In the genomic region with DNA sequence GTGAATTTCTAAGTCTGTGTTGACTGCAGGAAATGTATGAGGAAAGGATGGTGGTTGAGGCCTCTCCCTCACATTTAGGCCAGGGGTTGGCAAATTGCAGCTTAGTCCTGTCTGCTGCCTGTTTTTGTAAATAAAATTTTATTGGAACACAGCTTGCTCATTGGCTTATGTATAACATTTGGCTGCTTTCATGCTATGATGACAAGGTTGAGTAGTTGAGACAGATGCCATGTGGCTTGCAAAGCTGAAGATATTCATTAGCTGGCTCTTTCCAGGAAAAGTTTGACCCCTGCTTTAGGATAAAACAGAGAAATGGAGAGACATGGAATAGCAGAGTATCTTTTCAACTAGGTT, we compare ENCODE assay signal across 12 cellular contexts. TPM values are rescaled to one million over a fixed set of nuclear protein-coding genes. Genes with fewer than 3 reads are reported as not detected.
DNase-seq lines count a peak whose midpoint lies in the region; ATAC-seq and TF ChIP-seq lines count a peak whose summit lies in the region.
"Had no signal": no experiment of that assay in that cellular context is flagged by ENCODE, and none has a peak within 500 bp of the region (broad histone marks: within the 10 kb centered on the region; RNA-seq: fewer than 3 reads in every experiment).

No MANE protein-coding gene starts in this region.

- H3K36me3 ChIP-seq in adrenal gland (replicated peaks in 1 of 2) (no peaks in the 10 kb centered on the region), right atrium auricular region (no peaks in the 10 kb centered on the region), suprapubic skin (no peaks in the 10 kb centered on the region)

- no peak for TF ChIP-seq CTCF in adrenal gland (IDR thresholded peaks at IDR 0.05)
- TF ChIP-seq CTCF in right atrium auricular region (IDR thresholded peaks at IDR 0.05) = no peak
- no peak for TF ChIP-seq CTCF in suprapubic skin (IDR thresholded peaks at IDR 0.05)

- peaks cover 20% of the 10 kb centered on the region for H3K9me3 Mint-ChIP-seq in activated CD4-positive, alpha-beta T cell treated with anti-CD3 and anti-CD28 coated beads, Interleukin-2, amount 10 ng/mL, durations not matched to agents 24 days and 14 days

- intact Hi-C loops in activated CD4-positive, alpha-beta T cell treated with anti-CD3 and anti-CD28 coated beads, Interleukin-2, amount 10 ng/mL, durations not matched to agents 24 days and 14 days (cut with micrococcal nuclease) = no loop called here
- intact Hi-C loops in adrenal gland (cut with DNase I) = no loop called here

- ATAC-seq in HG03457 (IDR thresholded peaks at IDR 0.05; ENCODE audit: unreplicated experiment) (no peak), HG03025 (IDR thresholded peaks at IDR 0.05; ENCODE audit: low FRiP score, unreplicated experiment) (no peak)

- peaks cover 58% of the 10 kb centered on the region for H3K4me1 Mint-ChIP-seq in activated CD4-positive, alpha-beta T cell treated with anti-CD3 and anti-CD28 coated beads, Interleukin-2, amount 10 ng/mL, durations not matched to agents 24 days and 14 days

- H3K27me3 Mint-ChIP-seq in activated CD4-positive, alpha-beta T cell treated with anti-CD3 and anti-CD28 coated beads, Interleukin-2, amount 10 ng/mL, durations not matched to agents 24 days and 14 days = no peaks in the 10 kb centered on the region
- H3K27me3 Mint-ChIP-seq: activated B cell treated with CpG ODN at 0.5 μM for 24 hours had no signal

- H3K27me3 ChIP-seq in adrenal gland (no peaks in the 10 kb centered on the region), right atrium auricular region (no peaks in the 10 kb centered on the region), suprapubic skin (no peaks in the 10 kb centered on the region)

- no peak for TF ChIP-seq EP300 in suprapubic skin (IDR thresholded peaks at IDR 0.05)

- H3K9me3 ChIP-seq in adrenal gland (replicated peaks in 1 of 3) (peaks cover 0 to 22% (median 10%) of the 10 kb centered on the region in 3 donors), right atrium auricular region (peaks cover 0 to 15% of the 10 kb centered on the region in 2 donors), suprapubic skin (no peaks in the 10 kb centered on the region)

- H3K4me3 Mint-ChIP-seq in activated CD4-positive, alpha-beta T cell treated with anti-CD3 and anti-CD28 coated beads, Interleukin-2, amount 10 ng/mL, durations not matched to agents 24 days and 14 days = peak overlapping the region; percentile 32
- H3K4me3 Mint-ChIP-seq: activated B cell treated with CpG ODN at 0.5 μM for 24 hours had no signal

- H3K4me3 ChIP-seq in adrenal gland = no peak overlapping the region
- H3K4me3 ChIP-seq in right atrium auricular region = no peak overlapping the region
- no peak overlapping the region for H3K4me3 ChIP-seq in suprapubic skin

- no peak for TF ChIP-seq POLR2A in adrenal gland (IDR thresholded peaks at IDR 0.05)
- no peak for TF ChIP-seq POLR2A in suprapubic skin (IDR thresholded peaks at IDR 0.05)

- H3K27ac Mint-ChIP-seq in activated CD4-positive, alpha-beta T cell treated with anti-CD3 and anti-CD28 coated beads, Interleukin-2, amount 10 ng/mL, durations not matched to agents 24 days and 14 days = peak overlapping the region; percentile 78
- H3K27ac Mint-ChIP-seq: activated B cell treated with CpG ODN at 0.5 μM for 24 hours had no signal

- no peak for DNase-seq in activated CD4-positive, alpha-beta T cell treated with anti-CD3 and anti-CD28 coated beads, Interleukin-2, amount 10 ng/mL, durations not matched to agents 24 days and 14 days
- no peak for DNase-seq in activated CD4-positive, alpha-beta T cell treated with anti-CD3 and anti-CD28 coated beads for 4 hours
- no peak for DNase-seq in adrenal gland
- DNase-seq in right atrium auricular region (ENCODE audit: low spot score) = no peak
- no peak for DNase-seq in suprapubic skin (ENCODE audit: low spot score in 2 of 2)
- DNase-seq in NOMO-1 treated with DMSO at 0.1 percent for 48 hours (lab: John Stamatoyannopoulos, UW; ENCODE audit: unreplicated experiment) = no peak
- DNase-seq: activated B cell treated with CpG ODN at 0.5 μM for 24 hours, cerebellar nuclear complex, kidney glomerular epithelial cell, NCI-H510A treated with DMSO at 0.1 percent for 48 hours had no signal

- peaks cover 0 to 41% of the 10 kb centered on the region in 2 donors for H3K4me1 ChIP-seq in adrenal gland (replicated peaks in 1 of 2)
- H3K4me1 ChIP-seq in right atrium auricular region = peaks cover 0 to 64% of the 10 kb centered on the region in 2 donors
- H3K4me1 ChIP-seq in suprapubic skin = peaks cover 31% of the 10 kb centered on the region

- H3K36me3 Mint-ChIP-seq in activated CD4-positive, alpha-beta T cell treated with anti-CD3 and anti-CD28 coated beads, Interleukin-2, amount 10 ng/mL, durations not matched to agents 24 days and 14 days (ENCODE audit: low read depth) = peaks cover 36% of the 10 kb centered on the region

- H3K27ac ChIP-seq in adrenal gland = peak overlapping the region in 3 of 5 donors; percentile 24 to 62 (median 59)
- H3K27ac ChIP-seq in right atrium auricular region = peak overlapping the region; percentile 46 to 74
- peak overlapping the region; percentile 67 for H3K27ac ChIP-seq in suprapubic skin

RNA-seq across cellular contexts. Expression of a gene that starts 46.2 kb away (rescaled TPM):
- total RNA-seq in activated CD4-positive, alpha-beta T cell treated with anti-CD3 and anti-CD28 coated beads, Interleukin-2, amount 10 ng/mL, durations not matched to agents 24 days and 14 days = 45.1 and 47.4 TPM in 2 replicates
- total RNA-seq in adrenal gland (10 to 100 TPM; 37.4 to 64.3 (median 50.6) TPM), right atrium auricular region (10 to 100 TPM; 27.0 to 41.3 TPM), suprapubic skin (10 to 100 TPM; 72.8 to 87.8 (median 79.3) TPM)
- polyA plus RNA-seq in adrenal gland = 10 to 100 TPM; 18.7 to 26.5 (median 23.7) TPM
